ENCODE assay signal across 1 cellular context in the genomic region with DNA sequence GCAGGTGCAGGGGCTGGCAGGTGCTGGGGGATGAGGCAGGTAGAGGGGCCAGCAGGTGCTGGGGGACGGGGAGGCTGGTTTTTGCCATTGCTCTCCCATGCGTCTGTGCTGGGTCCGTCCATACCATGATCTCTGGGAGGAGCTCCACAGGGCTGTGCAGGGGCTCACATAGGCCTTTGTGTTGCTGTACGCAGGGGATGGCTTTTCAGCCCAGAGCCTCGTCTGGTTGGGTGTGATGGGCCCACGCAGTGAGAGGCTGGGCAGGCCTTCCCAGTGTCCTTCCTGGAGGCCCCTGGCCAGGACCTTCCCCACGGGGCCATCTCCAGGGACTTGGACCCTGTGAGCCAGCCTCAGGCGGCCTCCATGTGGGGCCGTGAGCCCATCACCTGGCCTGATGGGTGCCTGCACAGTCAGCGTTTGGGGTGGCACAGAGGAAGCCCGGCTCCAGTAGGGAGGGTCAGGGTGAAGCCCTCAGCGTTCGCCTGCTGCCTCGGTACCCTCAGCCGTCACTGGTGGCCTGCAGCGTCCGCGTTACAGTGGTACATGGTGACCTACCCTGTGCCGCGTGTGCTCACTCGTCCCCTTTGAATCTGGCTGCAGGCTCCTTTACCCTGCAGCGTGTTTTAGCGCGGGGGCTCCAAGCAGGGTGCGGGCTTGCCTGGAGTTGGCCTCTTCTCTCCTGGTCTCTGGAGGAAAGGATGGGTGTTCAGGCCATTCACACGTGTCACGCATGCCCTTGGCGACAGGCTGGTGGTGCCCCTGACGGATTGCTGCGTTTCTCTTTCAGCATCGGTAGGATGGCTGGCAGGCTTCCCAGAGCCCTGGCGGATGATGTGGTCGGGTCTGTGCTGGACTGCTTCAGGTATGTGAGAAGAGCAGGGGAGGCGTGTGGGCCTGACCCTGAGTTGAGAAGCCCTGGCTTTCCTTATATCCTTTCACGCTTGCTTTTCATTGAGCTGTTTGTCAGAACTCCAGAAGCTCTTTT.
TF ChIP-seq lines count a peak whose summit lies in the region.

No MANE protein-coding gene starts in this region.

TF ChIP-seq in H1, 55 proteins besides CTCF, POLR2A, EP300 and RAD21:
- TF ChIP-seq JUND (IDR thresholded peaks at IDR 0.05; ENCODE audit: low read length): no peak
- TF ChIP-seq CBX5 (IDR thresholded peaks at IDR 0.05; ENCODE audit: low read depth, low read length): no peak
- TF ChIP-seq CHD2 (IDR thresholded peaks at IDR 0.05; ENCODE audit: low read length): no peak
- TF ChIP-seq GABPA (IDR thresholded peaks at IDR 0.05; ENCODE audit: borderline replicate concordance, insufficient read depth, low read length): no peak
- no peak for TF ChIP-seq ZNF274 (IDR thresholded peaks at IDR 0.05; ENCODE audit: borderline replicate concordance, extremely low read depth, low read length)
- no peak for TF ChIP-seq RNF2 (IDR thresholded peaks at IDR 0.05; ENCODE audit: borderline replicate concordance, low read depth, low read length, missing control alignments, poor library complexity, severe bottlenecking)
- TF ChIP-seq YY1 (IDR thresholded peaks at IDR 0.05; ENCODE audit: low read depth, low read length): no peak
- no peak for TF ChIP-seq KDM5A (IDR thresholded peaks at IDR 0.05; ENCODE audit: low read length)
- no peak for TF ChIP-seq EZH2 (IDR thresholded peaks at IDR 0.05; ENCODE audit: low read depth, low read length, severe bottlenecking)
- no peak for TF ChIP-seq CEBPB (IDR thresholded peaks at IDR 0.05; ENCODE audit: low read depth, low read length)
- no peak for TF ChIP-seq POLR2AphosphoS5 (IDR thresholded peaks at IDR 0.05; ENCODE audit: low read depth, low read length)
- no peak for TF ChIP-seq TAF7 (optimal IDR thresholded peaks at IDR 0.05; ENCODE audit: borderline replicate concordance, low read depth, low read length)
- TF ChIP-seq BACH1 (IDR thresholded peaks at IDR 0.05; ENCODE audit: low read length): no peak
- no peak for TF ChIP-seq BCL11A (IDR thresholded peaks at IDR 0.05; ENCODE audit: low read depth in 2 of 2, low read length in 2 of 2)
- TF ChIP-seq, protein P1, sequence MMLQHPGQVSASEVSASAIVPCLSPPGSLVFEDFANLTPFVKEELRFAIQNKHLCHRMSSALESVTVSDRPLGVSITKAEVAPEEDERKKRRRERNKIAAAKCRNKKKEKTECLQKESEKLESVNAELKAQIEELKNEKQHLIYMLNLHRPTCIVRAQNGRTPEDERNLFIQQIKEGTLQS (IDR thresholded peaks at IDR 0.05; ENCODE audit: insufficient read depth, low read depth, low read length): no peak
- TF ChIP-seq HDAC6 (IDR thresholded peaks at IDR 0.05; ENCODE audit: low read depth, low read length): no peak
- TF ChIP-seq SP1 (IDR thresholded peaks at IDR 0.05; ENCODE audit: low read depth, low read length): no peak
- TF ChIP-seq SUZ12 (IDR thresholded peaks at IDR 0.05; ENCODE audit: low read length): no peak
- no peak for TF ChIP-seq CHD1 (IDR thresholded peaks at IDR 0.05; ENCODE audit: low read depth, low read length)
